In genomic region chr22:49291169-49291568, GRCh38 we compare ENCODE assay signal across 21 cellular contexts.
"Had no signal": no experiment of that assay in that cellular context is flagged by ENCODE, and none has a peak within 500 bp of the region (broad histone marks: within the 10 kb centered on the region; RNA-seq: fewer than 3 reads in every experiment).

No MANE protein-coding gene starts in this region.

- H3K27ac ChIP-seq: colonic mucosa, gastroesophageal sphincter, heart left ventricle, parathyroid adenoma, tibial nerve had no signal

- FAIRE-seq: endometrium had no signal

- H3K79me2 ChIP-seq: parathyroid adenoma had no signal

- H3K4me3 Mint-ChIP-seq: activated CD4-positive, alpha-beta memory T cell treated with anti-CD3 and anti-CD28 coated beads for 36 hours; activated CD4-positive, alpha-beta T cell treated with anti-CD3 and anti-CD28 coated beads for 36 hours; activated naive CD4-positive, alpha-beta T cell treated with anti-CD3 and anti-CD28 coated beads, Interleukin-2, amount 10 ng/mL, durations not matched to agents 7 days and 5 days; activated naive CD8-positive, alpha-beta T cell treated with anti-CD3 and anti-CD28 coated beads, Interleukin-2, amount 50 U/mL, for 24 hours; brain; memory B cell; naive B cell; stimulated activated naive B cell treated with anti-CD40 and anti-IgM and Interleukin-4, amounts not matched to agents 10 μg/mL and 1 μg/mL and 100 μg/mL, for 72 hours; T-helper 1 cell treated with Interleukin-12 subunit alpha and Interleukin-12 subunit beta and Interleukin-4 antibody, amounts not matched to agents 30 μg/mL and 1 μg/mL, for 36 hours had no signal

- ATAC-seq: activated CD4-positive, alpha-beta T cell treated with anti-CD3 and anti-CD28 coated beads for 36 hours; activated naive CD8-positive, alpha-beta T cell treated with anti-CD3 and anti-CD28 coated beads, Interleukin-2, amount 50 U/mL, for 24 hours; gastroesophageal sphincter; heart left ventricle; left ventricle myocardium superior; mucosa of descending colon; stimulated activated naive B cell treated with anti-CD40 and anti-IgM and Interleukin-4, amounts not matched to agents 10 μg/mL and 1 μg/mL and 100 μg/mL, for 72 hours had no signal

- H3K4me1 Mint-ChIP-seq: activated CD4-positive, alpha-beta T cell treated with anti-CD3 and anti-CD28 coated beads for 36 hours; activated naive CD4-positive, alpha-beta T cell treated with anti-CD3 and anti-CD28 coated beads, Interleukin-2, amount 10 ng/mL, durations not matched to agents 7 days and 5 days; activated naive CD8-positive, alpha-beta T cell treated with anti-CD3 and anti-CD28 coated beads, Interleukin-2, amount 50 U/mL, for 24 hours; memory B cell; naive B cell; stimulated activated naive B cell treated with anti-CD40 and anti-IgM and Interleukin-4, amounts not matched to agents 10 μg/mL and 1 μg/mL and 100 μg/mL, for 72 hours had no signal

- H3K9ac ChIP-seq: parathyroid adenoma had no signal

- H3K36me3 Mint-ChIP-seq: activated CD4-positive, alpha-beta memory T cell treated with anti-CD3 and anti-CD28 coated beads for 36 hours; activated naive CD4-positive, alpha-beta T cell treated with anti-CD3 and anti-CD28 coated beads, Interleukin-2, amount 10 ng/mL, durations not matched to agents 7 days and 5 days; brain; memory B cell had no signal

- H3K36me3 ChIP-seq: colonic mucosa, gastroesophageal sphincter, heart left ventricle, tibial nerve had no signal

- H3K27me3 ChIP-seq: colonic mucosa, tibial nerve had no signal

- H3K4me3 ChIP-seq: colonic mucosa, gastroesophageal sphincter, heart left ventricle, mucosa of descending colon, tibial nerve had no signal

- H3K9me3 ChIP-seq: colonic mucosa had no signal

- DNase-seq: activated CD4-positive, alpha-beta memory T cell treated with anti-CD3 and anti-CD28 coated beads for 36 hours; activated CD4-positive, alpha-beta T cell treated with anti-CD3 and anti-CD28 coated beads for 36 hours; activated naive CD4-positive, alpha-beta T cell treated with anti-CD3 and anti-CD28 coated beads, Interleukin-2, amount 10 ng/mL, durations not matched to agents 7 days and 5 days; activated naive CD8-positive, alpha-beta T cell treated with anti-CD3 and anti-CD28 coated beads, Interleukin-2, amount 50 U/mL, for 24 hours; activated T-cell treated with anti-CD3 and anti-CD28 coated beads, Interleukin-2, amount 50 U/mL, for 1 hour; anterior cingulate cortex; central memory CD4-positive, alpha-beta T cell; colonic mucosa; left ventricle myocardium superior; mucosa of descending colon; naive B cell; stimulated activated naive B cell treated with anti-CD40 and anti-IgM and Interleukin-4, amounts not matched to agents 10 μg/mL and 1 μg/mL and 100 μg/mL, for 72 hours had no signal

- H3K27ac Mint-ChIP-seq: activated CD4-positive, alpha-beta memory T cell treated with anti-CD3 and anti-CD28 coated beads for 36 hours; activated CD4-positive, alpha-beta T cell treated with anti-CD3 and anti-CD28 coated beads for 36 hours; activated naive CD4-positive, alpha-beta T cell treated with anti-CD3 and anti-CD28 coated beads, Interleukin-2, amount 10 ng/mL, durations not matched to agents 7 days and 5 days; activated naive CD8-positive, alpha-beta T cell treated with anti-CD3 and anti-CD28 coated beads, Interleukin-2, amount 50 U/mL, for 24 hours; activated T-helper 2 cell treated with anti-CD3 and anti-CD28 coated beads, Interferon-gamma antibody, Interleukin-2, Interleukin-4, amounts not matched to agents 10 μg/mL and 5 μg/mL and 100 μg/mL, durations not matched to agents 14 hours and 24 hours and 36 hours; memory B cell; naive B cell; stimulated activated naive B cell treated with anti-CD40 and anti-IgM and Interleukin-4, amounts not matched to agents 10 μg/mL and 1 μg/mL and 100 μg/mL, for 72 hours; T-helper 1 cell treated with Interleukin-12 subunit alpha and Interleukin-12 subunit beta and Interleukin-4 antibody, amounts not matched to agents 30 μg/mL and 1 μg/mL, for 36 hours had no signal

- H2AFZ ChIP-seq: parathyroid adenoma had no signal

- H3K4me1 ChIP-seq: colonic mucosa, gastroesophageal sphincter, heart left ventricle, parathyroid adenoma, tibial nerve had no signal

- H3K27me3 Mint-ChIP-seq: activated naive CD8-positive, alpha-beta T cell treated with anti-CD3 and anti-CD28 coated beads, Interleukin-2, amount 50 U/mL, for 24 hours had no signal
